ENCODE assay signal across 8 cellular contexts in genomic region chr11:6481012-6481923, GRCh38. TPM values are rescaled to one million over a fixed set of nuclear protein-coding genes. Genes with fewer than 3 reads are reported as not detected.
DNase-seq lines count a peak whose midpoint lies in the region; ATAC-seq and TF ChIP-seq lines count a peak whose summit lies in the region.

Gene ARFIP2 (minus strand): TSS chr11:6481331. CDS start chr11:6480421, 910 bp downstream.
Gene TIMM10B (plus strand): TSS chr11:6481501. CDS start chr11:6481517, 16 bp downstream.

- no peaks in the 10 kb centered on the region for H3K9me3 Mint-ChIP-seq in IgD-negative memory B cell

- H3K4me1 Mint-ChIP-seq in IgD-negative memory B cell: peaks cover 28 to 31% (median 30%) of the 10 kb centered on the region in 3 donors

- peak within 1 kb of the TSS; percentile 98 for H3K4me3 ChIP-seq in epithelial cell of esophagus (ENCODE audit: low read length)
- peak within 1 kb of the TSS; percentile 58 for H3K4me3 ChIP-seq in mononuclear cell (ENCODE audit: low read length)

- no peaks in the 10 kb centered on the region for H3K27me3 ChIP-seq in mononuclear cell (ENCODE audit: insufficient read depth, low read length)

- peak; percentile 99 for ATAC-seq in GM21529 (IDR thresholded peaks at IDR 0.05; ENCODE audit: unreplicated experiment)

- peak within 1 kb of the TSS; percentile 89 to 98 (median 95) for H3K4me3 Mint-ChIP-seq in IgD-negative memory B cell

- peaks cover 34% of the 10 kb centered on the region for H3K4me1 ChIP-seq in mononuclear cell (ENCODE audit: insufficient read depth, low read length)

- no peaks in the 10 kb centered on the region for H3K9me3 ChIP-seq in mononuclear cell (ENCODE audit: low read depth, low read length)

- DNase-seq in DMS 273 treated with DMSO at 0.1 percent for 48 hours (lab: John Stamatoyannopoulos, UW): peak; percentile 87
- peak; percentile 55 for DNase-seq in OCI-M2 (lab: John Stamatoyannopoulos, UW; ENCODE audit: unreplicated experiment)
- peak; percentile 92 for DNase-seq in activated T-cell treated with anti-CD3 and anti-CD28 coated beads for 4 hours
- DNase-seq in epithelial cell of esophagus (ENCODE audit: low read depth): peak; percentile 99
- peak; percentile 91 to 94 for DNase-seq in stimulated activated CD8-positive, alpha-beta memory T cell treated with anti-CD3 and anti-CD28 coated beads, Interleukin-4, amount 100 ng/mL, for 1 hour (ENCODE audit: low read depth in 2 of 2, low spot score in 1 of 2)

- H3K27ac Mint-ChIP-seq in IgD-negative memory B cell: peak within 1 kb of the TSS; percentile 77 to 98 (median 94)

- H3K36me3 Mint-ChIP-seq in IgD-negative memory B cell: no peaks in the 10 kb centered on the region

- no peak for TF ChIP-seq CTCF in epithelial cell of esophagus (IDR thresholded peaks at IDR 0.05; ENCODE audit: insufficient read depth, low read depth, low read length, missing control alignments)

- no peaks in the 10 kb centered on the region for H3K27me3 Mint-ChIP-seq in IgD-negative memory B cell

RNA-seq across cellular contexts. Expression of gene ARFIP2, which starts in this region (rescaled TPM):
- 36.3 TPM for polyA plus RNA-seq in IgD-negative memory B cell
- total RNA-seq in mononuclear cell: 33.3 TPM

RNA-seq across cellular contexts. Expression of gene TIMM10B, which starts in this region (rescaled TPM):
- polyA plus RNA-seq in IgD-negative memory B cell: 25.4 TPM
- 70.2 TPM for total RNA-seq in mononuclear cell

Comparison
In these comparisons a context has a peak if more than half of its experiments do, and no peak if none do; other contexts are left out.
1. Peak in every context shown above with its lines: DNase-seq, ATAC-seq and H3K4me3 ChIP-seq.